ENCODE assay signal across 35 cellular contexts in genomic region chr3:106466881-106467280, GRCh38.
"Had no signal": no experiment of that assay in that cellular context is flagged by ENCODE, and none has a peak within 500 bp of the region (broad histone marks: within the 10 kb centered on the region; RNA-seq: fewer than 3 reads in every experiment).

No MANE protein-coding gene starts in this region.

- ATAC-seq: activated T-cell treated with anti-CD3 and anti-CD28 coated beads, Interleukin-2, amount 50 U/mL, for 72 hours; activated T-helper 17 cell treated with anti-CD3 and anti-CD28 coated beads, Interleukin-2, amount 50 U/mL, for 72 hours had no signal

- H3K4me3 Mint-ChIP-seq: activated CD4-positive, alpha-beta memory T cell treated with anti-CD3 and anti-CD28 coated beads, Interleukin-2, amount 10 ng/mL, durations not matched to agents 7 days and 5 days; activated naive CD8-positive, alpha-beta T cell treated with anti-CD3 and anti-CD28 coated beads, Interleukin-2, amount 10 ng/mL, durations not matched to agents 7 days and 5 days; activated T-cell treated with anti-CD3 and anti-CD28 coated beads, Interleukin-2, amount 50 U/mL, for 72 hours; activated T-helper 17 cell treated with anti-CD3 and anti-CD28 coated beads, Interleukin-2, amount 50 U/mL, for 72 hours; brain had no signal

- H3K4me1 Mint-ChIP-seq: activated CD4-positive, alpha-beta memory T cell treated with anti-CD3 and anti-CD28 coated beads, Interleukin-2, amount 10 ng/mL, durations not matched to agents 7 days and 5 days; activated naive CD8-positive, alpha-beta T cell treated with anti-CD3 and anti-CD28 coated beads, Interleukin-2, amount 10 ng/mL, durations not matched to agents 7 days and 5 days; activated T-helper 17 cell treated with anti-CD3 and anti-CD28 coated beads, Interleukin-2, amount 50 U/mL, for 72 hours; brain had no signal

- H3K36me3 Mint-ChIP-seq: brain had no signal

- H3K27ac ChIP-seq: adrenal gland, PC-9, WERI-Rb-1 had no signal

- H3K4me1 ChIP-seq: adrenal gland had no signal

- H3K4me3 ChIP-seq: adrenal gland, MG63, PC-9 had no signal

- H3K27me3 ChIP-seq: adrenal gland, MG63 had no signal

- DNase-seq: activated CD4-positive, alpha-beta memory T cell treated with anti-CD3 and anti-CD28 coated beads, Interleukin-2, amount 10 ng/mL, durations not matched to agents 7 days and 5 days; activated CD4-positive, alpha-beta T cell treated with anti-CD3 and anti-CD28 coated beads for 1 hour; activated CD4-positive, alpha-beta T cell treated with anti-CD3 and anti-CD28 coated beads for 48 hours; activated CD4-positive, CD25-positive, alpha-beta regulatory T cell; activated effector memory CD4-positive, alpha-beta T cell treated with anti-CD3 and anti-CD28 coated beads, Interleukin-2, amount 50 U/mL, for 16 hours; activated naive CD4-positive, alpha-beta T cell; activated naive CD4-positive, alpha-beta T cell treated with anti-CD3 and anti-CD28 coated beads, Interleukin-2, amount 50 U/mL, for 16 hours; activated naive CD8-positive, alpha-beta T cell treated with anti-CD3 and anti-CD28 coated beads, Interleukin-2, amount 10 ng/mL, durations not matched to agents 7 days and 5 days; activated T-cell treated with anti-CD3 and anti-CD28 coated beads, Interleukin-2, amount 50 U/mL, for 1 hour; activated T-cell treated with anti-CD3 and anti-CD28 coated beads, Interleukin-2, amount 50 U/mL, for 72 hours; adrenal gland; anterior cingulate cortex; central memory CD4-positive, alpha-beta T cell; Karpas-422; KBM-7; MG63; NCI-H1048; NCI-H1105 treated with DMSO at 0.1 percent for 48 hours; NCI-H1436; NCI-H1694; NCI-H1930; NCI-H2081 treated with DMSO at 0.1 percent for 48 hours; NCI-H345; NCI-H524 treated with DMSO at 0.1 percent for 48 hours; NK-92 treated with Interleukin-12 subunit alpha and Interleukin-12 subunit beta, amount 100 ng/mL, for 24 hours; PC-9; Right ventricle myocardium superior; SW 1271; T-helper 1 cell; T-helper 2 cell; T-helper 9 cell; WERI-Rb-1 had no signal

- H3K27me3 Mint-ChIP-seq: activated CD4-positive, alpha-beta memory T cell treated with anti-CD3 and anti-CD28 coated beads, Interleukin-2, amount 10 ng/mL, durations not matched to agents 7 days and 5 days; activated naive CD8-positive, alpha-beta T cell treated with anti-CD3 and anti-CD28 coated beads, Interleukin-2, amount 10 ng/mL, durations not matched to agents 7 days and 5 days; activated T-helper 17 cell treated with anti-CD3 and anti-CD28 coated beads, Interleukin-2, amount 50 U/mL, for 72 hours had no signal

- H3K27ac Mint-ChIP-seq: activated CD4-positive, alpha-beta memory T cell treated with anti-CD3 and anti-CD28 coated beads, Interleukin-2, amount 10 ng/mL, durations not matched to agents 7 days and 5 days; activated naive CD8-positive, alpha-beta T cell treated with anti-CD3 and anti-CD28 coated beads, Interleukin-2, amount 10 ng/mL, durations not matched to agents 7 days and 5 days; activated T-cell treated with anti-CD3 and anti-CD28 coated beads, Interleukin-2, amount 50 U/mL, for 72 hours; activated T-helper 17 cell treated with anti-CD3 and anti-CD28 coated beads, Interleukin-2, amount 50 U/mL, for 72 hours; brain had no signal

- H3K36me3 ChIP-seq: adrenal gland, MG63, WERI-Rb-1 had no signal

- H3K9me3 ChIP-seq: MG63 had no signal

- FAIRE-seq: RCC 7860 had no signal
